Comparison of ENCODE assay signal across 12 cellular contexts in the genomic region with DNA sequence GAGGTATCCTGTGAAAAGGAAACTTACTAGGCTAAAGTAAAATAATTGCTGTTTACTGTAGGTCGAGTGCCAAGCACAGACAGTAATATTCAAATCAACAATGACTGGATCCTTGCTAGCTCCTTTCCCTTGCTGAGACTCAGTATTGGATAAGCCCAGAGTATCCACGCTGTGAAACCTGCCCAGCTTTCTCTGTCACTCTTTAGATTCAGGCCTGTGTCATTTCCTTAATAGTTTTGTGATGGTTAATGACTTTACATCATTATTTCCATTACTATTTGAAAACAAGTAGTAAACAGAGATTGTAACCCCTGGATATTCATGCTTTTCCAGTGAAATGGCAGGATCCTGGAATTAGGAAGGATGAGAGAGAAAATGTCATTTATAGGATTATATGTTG.
DNase-seq lines count a peak whose midpoint lies in the region; ATAC-seq and TF ChIP-seq lines count a peak whose summit lies in the region.
"Had no signal": no experiment of that assay in that cellular context is flagged by ENCODE, and none has a peak within 500 bp of the region (broad histone marks: within the 10 kb centered on the region; RNA-seq: fewer than 3 reads in every experiment).

No MANE protein-coding gene starts in this region.

- in situ Hi-C loops in GM23248 (cut with MboI): no loop called here

- H2AFZ ChIP-seq in GM23248: no peak overlapping the region

- H3K4me3 ChIP-seq in GM23248: no peak overlapping the region
- no peak overlapping the region for H3K4me3 ChIP-seq in iPS-18a (ENCODE audit: low read length)
- H3K4me3 ChIP-seq: ascending aorta had no signal

- H3F3A ChIP-seq in GM23248 (ENCODE audit: insufficient read depth): peaks cover 13% of the 10 kb centered on the region

- H3K4me1 ChIP-seq in GM23248 (ENCODE audit: insufficient read depth) (peaks cover 9% of the 10 kb centered on the region), iPS-18a (ENCODE audit: control insufficient read depth, low read depth, low read length) (peaks cover 55% of the 10 kb centered on the region)

- peak overlapping the region; percentile 36 for H3K9ac ChIP-seq in GM23248
- H3K9ac ChIP-seq in iPS-18a (ENCODE audit: low read length): peak overlapping the region; percentile 38
- H3K9ac ChIP-seq: KMS-11 had no signal

- H3K9me2 ChIP-seq in GM23248 (ENCODE audit: insufficient read depth): no peaks in the 10 kb centered on the region

- H3K27ac ChIP-seq in GM23248: peak overlapping the region; percentile 41
- peak overlapping the region; percentile 41 for H3K27ac ChIP-seq in iPS-18a (ENCODE audit: low read length)
- H3K27ac ChIP-seq: KMS-11 had no signal

- H3K4me2 ChIP-seq in GM23248 (ENCODE audit: unreplicated experiment): no peak overlapping the region
- H3K4me2 ChIP-seq: KMS-11 had no signal

- H3K27me3 ChIP-seq in GM23248 (replicated peaks; ENCODE audit: insufficient read depth): no peaks in the 10 kb centered on the region
- H3K27me3 ChIP-seq in iPS-18a (ENCODE audit: control insufficient read depth, insufficient read depth, low read length): no peaks in the 10 kb centered on the region
- H3K27me3 ChIP-seq: ascending aorta had no signal

- H4K20me1 ChIP-seq in GM23248 (ENCODE audit: insufficient read depth): no peaks in the 10 kb centered on the region

- H3K9me3 ChIP-seq in GM23248 (ENCODE audit: low read depth): no peaks in the 10 kb centered on the region
- H3K9me3 ChIP-seq in iPS-18a (ENCODE audit: control insufficient read depth, low read depth, low read length): no peaks in the 10 kb centered on the region
- H3K9me3 ChIP-seq: ascending aorta had no signal

- DNase-seq in GM23248: peak; percentile 71
- peak; percentile 57 for DNase-seq in RKO (ENCODE audit: low spot score)
- DNase-seq in pulmonary artery endothelial cell (ENCODE audit: low read depth, low spot score): peak; percentile 8
- DNase-seq in stimulated activated naive CD4-positive, alpha-beta T cell treated with Interleukin-2 at 50 U/mL for 16 hours (lab: John Stamatoyannopoulos, UW): no peak
- DNase-seq: activated CD4-positive, alpha-beta memory T cell treated with anti-CD3 and anti-CD28 coated beads, Interleukin-2, amount 10 ng/mL, durations not matched to agents 7 days and 5 days; activated effector memory CD4-positive, alpha-beta T cell treated with Interleukin-2 at 50 U/mL for 16 hours; NCI-H1436 treated with DMSO at 0.1 percent for 48 hours had no signal

- H3K36me3 ChIP-seq in GM23248 (ENCODE audit: low read depth) (no peaks in the 10 kb centered on the region), iPS-18a (ENCODE audit: control insufficient read depth, low read depth, low read length) (no peaks in the 10 kb centered on the region)
- H3K36me3 ChIP-seq: ascending aorta had no signal

- H3K79me2 ChIP-seq in GM23248 (ENCODE audit: insufficient read depth): peaks cover 75% of the 10 kb centered on the region

- WGBS in GM23248 (ENCODE audit: low coverage in 1 of 2, low lambda C conversion rate in 2 of 2, missing lambda C conversion rate in 2 of 2), 2 experiments: 13 to 15% methylated on average over 2 of the region's 2 CpGs

- no peak for ATAC-seq in SK-N-SH treated with all-trans-retinoic acid at 6 μM for 48 hours
- no peak for ATAC-seq in GM18858 (IDR thresholded peaks at IDR 0.05; ENCODE audit: unreplicated experiment)

TF ChIP-seq in SK-N-SH treated with all-trans-retinoic acid at 6 μM for 48 hours, 23 proteins besides CTCF, POLR2A, EP300 and RAD21:
- TF ChIP-seq ZFP30 (CRISPR knock-in tag; IDR thresholded peaks at IDR 0.05) (no peak), ZC3H10 (CRISPR knock-in tag; IDR thresholded peaks at IDR 0.05) (no peak), RARB (CRISPR knock-in tag; IDR thresholded peaks at IDR 0.05) (no peak), ZFP3 (CRISPR knock-in tag; IDR thresholded peaks at IDR 0.05) (no peak)
- TF ChIP-seq, protein P1, sequence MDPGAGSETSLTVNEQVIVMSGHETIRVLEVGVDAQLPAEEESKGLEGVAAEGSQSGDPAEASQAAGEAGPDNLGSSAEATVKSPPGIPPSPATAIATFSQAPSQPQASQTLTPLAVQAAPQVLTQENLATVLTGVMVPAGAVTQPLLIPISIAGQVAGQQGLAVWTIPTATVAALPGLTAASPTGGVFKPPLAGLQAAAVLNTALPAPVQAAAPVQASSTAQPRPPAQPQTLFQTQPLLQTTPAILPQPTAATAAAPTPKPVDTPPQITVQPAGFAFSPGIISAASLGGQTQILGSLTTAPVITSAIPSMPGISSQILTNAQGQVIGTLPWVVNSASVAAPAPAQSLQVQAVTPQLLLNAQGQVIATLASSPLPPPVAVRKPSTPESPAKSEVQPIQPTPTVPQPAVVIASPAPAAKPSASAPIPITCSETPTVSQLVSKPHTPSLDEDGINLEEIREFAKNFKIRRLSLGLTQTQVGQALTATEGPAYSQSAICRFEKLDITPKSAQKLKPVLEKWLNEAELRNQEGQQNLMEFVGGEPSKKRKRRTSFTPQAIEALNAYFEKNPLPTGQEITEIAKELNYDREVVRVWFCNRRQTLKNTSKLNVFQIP (CRISPR knock-in tag; IDR thresholded peaks at IDR 0.05; ENCODE audit: borderline replicate concordance, low read depth): no peak
TF ChIP-seq in SK-N-SH treated with all-trans-retinoic acid at 6 μM for 48 hours: peak in this region for 0.
